ENCODE assay signal across 8 cellular contexts in genomic region chr9:90226839-90227338, GRCh38.
A peak's percentile ranks its signal among the peaks of the same experiment; 100 is the strongest.
DNase-seq lines count a peak whose midpoint lies in the region; FAIRE-seq and TF ChIP-seq lines count a peak whose summit lies in the region.
"Not testable (repeated sequence)": the region's sequence is repeated elsewhere in the genome, so short reads cannot be mapped to it uniquely, and the experiment has no call there.

No MANE protein-coding gene starts in this region.

- in situ Hi-C loops in G401 (cut with HindIII; ENCODE audit: low sequenced_read_pairs): not testable (repeated sequence)
- in situ Hi-C loops in transverse colon (cut with MboI; ENCODE audit: low pct_ligation_motif_present in 1 of 4, low pct_unique_long_range_greater_than_20kb in 1 of 4, low sequenced_read_pairs in 3 of 4): loop anchor here in 2 of 4 donors (25.0 kb wide), 2 partner anchors 535 to 635 kb away; no protein-coding TSS in a partner anchor

- 8 to 38% (median 23%) methylated on average over 10 of the region's 10 CpGs for WGBS in small intestine, 3 donors
- 29% methylated on average over 10 of the region's 10 CpGs; no CpG with 5 or more reads in 1 of the 2 donors for WGBS in transverse colon (ENCODE audit: low coverage in 1 of 2), 2 donors

- H3K4me3 ChIP-seq in small intestine (ENCODE audit: low read depth in 1 of 2, low read length in 2 of 2); transverse colon: not testable (repeated sequence)

- TF ChIP-seq CTCF in chondrocyte (IDR thresholded peaks at IDR 0.05): peak; percentile 89
- TF ChIP-seq CTCF in transverse colon (IDR thresholded peaks at IDR 0.05): peak; percentile 47 to 90 (median 73)

- TF ChIP-seq POLR2A in transverse colon (IDR thresholded peaks at IDR 0.05): not testable (repeated sequence)

- DNase-seq in G401 (ENCODE audit: low spot score) (peak; percentile 74), NCI-H1105 treated with DMSO at 0.1 percent for 48 hours (lab: John Stamatoyannopoulos, UW) (peak; percentile 62), RPMI7951 (ENCODE audit: low read depth) (peak; percentile 33), kidney glomerular epithelial cell (lab: John Stamatoyannopoulos, UW) (peak; percentile 12), small intestine (peak; percentile 71), transverse colon (peak; percentile 68)
- DNase-seq in activated CD8-positive, alpha-beta memory T cell treated with anti-CD3 and anti-CD28 coated beads for 48 hours (ENCODE audit: low read depth in 2 of 3, low spot score in 2 of 3): peak in 2 of 3 experiments; percentile 12 to 29
- DNase-seq in chondrocyte (ENCODE audit: low spot score): not testable (repeated sequence)

- not testable (repeated sequence) for H3K36me3 ChIP-seq in small intestine (ENCODE audit: control insufficient read depth in 2 of 2, insufficient read depth in 2 of 2, low read length in 2 of 2); transverse colon

- not testable (repeated sequence) for H3K27ac Mint-ChIP-seq in chondrocyte (ENCODE audit: unreplicated experiment)

- H3K27me3 Mint-ChIP-seq in chondrocyte (ENCODE audit: low read depth): not testable (repeated sequence)

- not testable (repeated sequence) for H3K27me3 ChIP-seq in small intestine (ENCODE audit: control insufficient read depth in 2 of 2, insufficient read depth in 2 of 2, low read length in 2 of 2); transverse colon

- intact Hi-C loops in transverse colon (cut with DNase I; ENCODE audit: low total_unique reads): not testable (repeated sequence)

- not testable (repeated sequence) for H3K9me3 ChIP-seq in small intestine (ENCODE audit: control insufficient read depth, low read depth); transverse colon

- H3K4me1 Mint-ChIP-seq in chondrocyte (ENCODE audit: low read depth): not testable (repeated sequence)

- H3K36me3 Mint-ChIP-seq in chondrocyte (ENCODE audit: low read depth): not testable (repeated sequence)

- not testable (repeated sequence) for FAIRE-seq in small intestine (lab: Jason Lieb, UNC)

- H3K4me1 ChIP-seq in small intestine (ENCODE audit: control insufficient read depth in 2 of 2, insufficient read depth in 1 of 2, low read depth in 1 of 2, low read length in 1 of 2); transverse colon: not testable (repeated sequence)

- not testable (repeated sequence) for TF ChIP-seq EP300 in transverse colon (IDR thresholded peaks at IDR 0.05; ENCODE audit: low read depth)

- H3K27ac ChIP-seq in small intestine (ENCODE audit: low read depth in 1 of 2, low read length in 1 of 2); transverse colon: not testable (repeated sequence)

- not testable (repeated sequence) for H3K4me3 Mint-ChIP-seq in chondrocyte (ENCODE audit: unreplicated experiment)

- H3K9me3 Mint-ChIP-seq in chondrocyte (ENCODE audit: low read depth): not testable (repeated sequence)
